11 cellular contexts compared by ENCODE assay signal in genomic region chr15:80778621-80778963, GRCh38. TPM values are rescaled to one million over a fixed set of nuclear protein-coding genes. Genes with fewer than 3 reads are reported as not detected.
DNase-seq lines count a peak whose midpoint lies in the region; ATAC-seq and TF ChIP-seq lines count a peak whose summit lies in the region.
"Had no signal": no experiment of that assay in that cellular context is flagged by ENCODE, and none has a peak within 500 bp of the region (broad histone marks: within the 10 kb centered on the region; RNA-seq: fewer than 3 reads in every experiment).

No MANE protein-coding gene starts in this region.

- DNase-seq in H7 (no peak), glutamatergic neuron (no peak), skeletal muscle cell (ENCODE audit: low read depth) (no peak)
- DNase-seq in activated T-cell treated with anti-CD3 and anti-CD28 coated beads, Interleukin-2, amount 50 U/mL, for 1 hour: no peak
- no peak for DNase-seq in activated naive CD4-positive, alpha-beta T cell treated with anti-CD3 and anti-CD28 coated beads for 36 hours
- DNase-seq: KG1 had no signal

- peaks cover 1% of the 10 kb centered on the region for H3K9me3 Mint-ChIP-seq in glutamatergic neuron (ENCODE audit: unreplicated experiment)
- H3K9me3 Mint-ChIP-seq in activated naive CD4-positive, alpha-beta T cell treated with anti-CD3 and anti-CD28 coated beads for 36 hours: no peaks in the 10 kb centered on the region
- H3K9me3 Mint-ChIP-seq: activated CD4-positive, alpha-beta memory T cell treated with anti-CD3 and anti-CD28 coated beads for 36 hours; activated naive CD8-positive, alpha-beta T cell treated with anti-CD3 and anti-CD28 coated beads, Interleukin-2, amount 10 ng/mL, durations not matched to agents 7 days and 5 days had no signal

- H3K4me3 ChIP-seq in H7 (ENCODE audit: insufficient read depth, low read depth, low read length) (peak overlapping the region; percentile 14; the same call in 1 of the 2 replicates), skeletal muscle cell (ENCODE audit: low read depth, low read length) (peak overlapping the region; percentile 56)

- no peak for TF ChIP-seq CTCF in VCaP (conservative IDR thresholded peaks at IDR 0.05)
- no peak for TF ChIP-seq CTCF in glutamatergic neuron (IDR thresholded peaks at IDR 0.05; ENCODE audit: partially characterized antibody, unreplicated experiment)

- no peaks in the 10 kb centered on the region for H3K36me3 Mint-ChIP-seq in glutamatergic neuron (ENCODE audit: unreplicated experiment)
- H3K36me3 Mint-ChIP-seq in activated naive CD4-positive, alpha-beta T cell treated with anti-CD3 and anti-CD28 coated beads for 36 hours (ENCODE audit: low read depth): no peaks in the 10 kb centered on the region
- H3K36me3 Mint-ChIP-seq: activated CD4-positive, alpha-beta memory T cell treated with anti-CD3 and anti-CD28 coated beads for 36 hours; activated naive CD8-positive, alpha-beta T cell treated with anti-CD3 and anti-CD28 coated beads, Interleukin-2, amount 10 ng/mL, durations not matched to agents 7 days and 5 days had no signal

- no peak overlapping the region for H3K27ac Mint-ChIP-seq in glutamatergic neuron (ENCODE audit: unreplicated experiment)
- H3K27ac Mint-ChIP-seq in activated naive CD4-positive, alpha-beta T cell treated with anti-CD3 and anti-CD28 coated beads for 36 hours: no peak overlapping the region
- H3K27ac Mint-ChIP-seq: activated CD4-positive, alpha-beta memory T cell treated with anti-CD3 and anti-CD28 coated beads for 36 hours; activated naive CD8-positive, alpha-beta T cell treated with anti-CD3 and anti-CD28 coated beads, Interleukin-2, amount 10 ng/mL, durations not matched to agents 7 days and 5 days had no signal

- no peak for TF ChIP-seq POLR2A in GM18505 (IDR thresholded peaks at IDR 0.05; ENCODE audit: borderline replicate concordance, extremely low read depth, insufficient read depth, insufficient read length)

- peak overlapping the region; percentile 72 for H3K27ac ChIP-seq in VCaP

- H3K27me3 Mint-ChIP-seq in glutamatergic neuron (ENCODE audit: unreplicated experiment): peaks cover 14% of the 10 kb centered on the region
- peaks cover 25% of the 10 kb centered on the region for H3K27me3 Mint-ChIP-seq in activated naive CD4-positive, alpha-beta T cell treated with anti-CD3 and anti-CD28 coated beads for 36 hours (ENCODE audit: low read depth)

- CTCF ChIA-PET in activated naive CD4-positive, alpha-beta T cell treated with anti-CD3 and anti-CD28 coated beads for 36 hours (lab: Charles Lee): interaction anchor here (0.7 to 4.2 kb wide), 5 partner anchors 25 to 323 kb away, joined by 3 to 59 read pairs (median 3); no protein-coding TSS in a partner anchor

- peaks cover 7% of the 10 kb centered on the region for H3K4me1 Mint-ChIP-seq in glutamatergic neuron (ENCODE audit: low read depth, unreplicated experiment)
- H3K4me1 Mint-ChIP-seq in activated naive CD4-positive, alpha-beta T cell treated with anti-CD3 and anti-CD28 coated beads for 36 hours (ENCODE audit: low read depth): peaks cover 20% of the 10 kb centered on the region

- intact Hi-C loops in activated naive CD4-positive, alpha-beta T cell treated with anti-CD3 and anti-CD28 coated beads for 36 hours (cut with micrococcal nuclease): loop anchor here (5.0 kb wide), 1 partner anchor 191 kb away; no protein-coding TSS in a partner anchor

- peaks cover 26% of the 10 kb centered on the region for H3K27me3 ChIP-seq in H7 (ENCODE audit: control insufficient read depth, insufficient read depth, low read length)

- no peaks in the 10 kb centered on the region for H3K36me3 ChIP-seq in H7 (replicated peaks; ENCODE audit: control insufficient read depth, insufficient read depth, low read length)

- ATAC-seq in GM21576 (IDR thresholded peaks at IDR 0.05; ENCODE audit: unreplicated experiment) (no peak), GM18505 (IDR thresholded peaks at IDR 0.05; ENCODE audit: unreplicated experiment) (no peak)

- H3K4me3 Mint-ChIP-seq in glutamatergic neuron (ENCODE audit: unreplicated experiment): peak overlapping the region; percentile 42
- H3K4me3 Mint-ChIP-seq in activated naive CD4-positive, alpha-beta T cell treated with anti-CD3 and anti-CD28 coated beads for 36 hours: no peak overlapping the region
- H3K4me3 Mint-ChIP-seq: activated CD4-positive, alpha-beta memory T cell treated with anti-CD3 and anti-CD28 coated beads for 36 hours; activated naive CD8-positive, alpha-beta T cell treated with anti-CD3 and anti-CD28 coated beads, Interleukin-2, amount 10 ng/mL, durations not matched to agents 7 days and 5 days had no signal

RNA-seq across cellular contexts. Expression of gene CEMIP, which starts 0.6 kb away (rescaled TPM):
- 0.03 TPM in 1 of 2 replicates, not detected in the other for total RNA-seq in H7 (2014; rRNA removed; shearing (Covaris generic))
- total RNA-seq in glutamatergic neuron (ENCODE audit: unreplicated experiment): 0.25 TPM
- not detected for total RNA-seq in activated naive CD4-positive, alpha-beta T cell treated with anti-CD3 and anti-CD28 coated beads for 36 hours
